ENCODE assay signal across 1 cellular context in the genomic region with DNA sequence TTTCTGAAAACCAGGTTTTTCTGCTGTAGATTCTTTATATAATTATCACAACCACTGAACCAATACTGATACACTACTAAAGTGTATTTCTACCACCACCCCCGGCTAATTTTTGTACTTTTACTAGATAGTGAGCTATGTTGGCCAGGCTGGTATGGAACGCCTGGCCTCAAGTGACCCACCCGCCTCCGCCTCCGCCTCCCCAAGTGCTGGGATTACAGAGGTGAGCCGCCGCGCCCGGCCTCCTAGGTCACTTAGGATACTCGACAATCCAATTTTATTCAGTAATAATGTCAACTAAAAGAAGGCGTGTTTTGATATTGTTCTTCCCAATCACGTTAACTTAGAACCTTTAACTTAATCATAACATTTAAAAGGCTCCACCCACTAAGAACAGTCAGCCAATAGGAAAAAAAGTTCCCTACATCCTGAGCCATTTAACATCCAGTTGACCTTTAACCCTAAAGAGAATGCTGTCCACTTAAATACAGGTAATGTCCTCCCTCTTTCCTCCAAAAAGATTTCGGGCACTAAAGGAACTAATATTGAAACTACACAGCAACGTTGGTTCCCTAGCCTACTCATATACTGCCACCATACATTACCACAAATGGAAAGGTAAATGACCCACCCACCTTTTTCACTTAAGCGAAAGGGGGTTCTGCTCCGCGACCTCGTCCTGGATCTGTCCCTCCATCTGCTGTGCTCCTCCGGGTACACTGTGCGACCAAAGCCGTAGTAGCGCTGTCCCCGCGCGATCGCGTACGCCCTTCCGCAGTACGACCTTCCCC.
TF ChIP-seq lines count a peak whose summit lies in the region.

No MANE protein-coding gene starts in this region.

TF ChIP-seq in K562, 482 proteins besides CTCF, POLR2A, EP300 and RAD21 (continues in another document):
- no peak for TF ChIP-seq ZNF24 (IDR thresholded peaks at IDR 0.05)
- TF ChIP-seq, protein P1, sequence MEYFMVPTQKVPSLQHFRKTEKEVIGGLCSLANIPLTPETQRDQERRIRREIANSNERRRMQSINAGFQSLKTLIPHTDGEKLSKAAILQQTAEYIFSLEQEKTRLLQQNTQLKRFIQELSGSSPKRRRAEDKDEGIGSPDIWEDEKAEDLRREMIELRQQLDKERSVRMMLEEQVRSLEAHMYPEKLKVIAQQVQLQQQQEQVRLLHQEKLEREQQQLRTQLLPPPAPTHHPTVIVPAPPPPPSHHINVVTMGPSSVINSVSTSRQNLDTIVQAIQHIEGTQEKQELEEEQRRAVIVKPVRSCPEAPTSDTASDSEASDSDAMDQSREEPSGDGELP (CRISPR knock-in tag; IDR thresholded peaks at IDR 0.05; ENCODE audit: borderline replicate concordance), result peak; percentile 18; the same call in 1 of the 2 replicates
- peak; percentile 87 for TF ChIP-seq EGR1 (conservative IDR thresholded peaks at IDR 0.05)
- TF ChIP-seq NFRKB (IDR thresholded peaks at IDR 0.05; ENCODE audit: low read depth), result no peak
- TF ChIP-seq SIN3A (IDR thresholded peaks at IDR 0.05; ENCODE audit: borderline replicate concordance in 2 of 2, control insufficient read depth in 1 of 2, low read depth in 2 of 2, low read length in 2 of 2), result peak in 1 of 2 experiments; percentile 70; a peak in 3 of 4 replicates
- 0 out of 2 replicates have a peak, but pooled peaks have one; percentile 4 for TF ChIP-seq ZNF23 (CRISPR knock-in tag; IDR thresholded peaks at IDR 0.05)
- TF ChIP-seq, protein P2, sequence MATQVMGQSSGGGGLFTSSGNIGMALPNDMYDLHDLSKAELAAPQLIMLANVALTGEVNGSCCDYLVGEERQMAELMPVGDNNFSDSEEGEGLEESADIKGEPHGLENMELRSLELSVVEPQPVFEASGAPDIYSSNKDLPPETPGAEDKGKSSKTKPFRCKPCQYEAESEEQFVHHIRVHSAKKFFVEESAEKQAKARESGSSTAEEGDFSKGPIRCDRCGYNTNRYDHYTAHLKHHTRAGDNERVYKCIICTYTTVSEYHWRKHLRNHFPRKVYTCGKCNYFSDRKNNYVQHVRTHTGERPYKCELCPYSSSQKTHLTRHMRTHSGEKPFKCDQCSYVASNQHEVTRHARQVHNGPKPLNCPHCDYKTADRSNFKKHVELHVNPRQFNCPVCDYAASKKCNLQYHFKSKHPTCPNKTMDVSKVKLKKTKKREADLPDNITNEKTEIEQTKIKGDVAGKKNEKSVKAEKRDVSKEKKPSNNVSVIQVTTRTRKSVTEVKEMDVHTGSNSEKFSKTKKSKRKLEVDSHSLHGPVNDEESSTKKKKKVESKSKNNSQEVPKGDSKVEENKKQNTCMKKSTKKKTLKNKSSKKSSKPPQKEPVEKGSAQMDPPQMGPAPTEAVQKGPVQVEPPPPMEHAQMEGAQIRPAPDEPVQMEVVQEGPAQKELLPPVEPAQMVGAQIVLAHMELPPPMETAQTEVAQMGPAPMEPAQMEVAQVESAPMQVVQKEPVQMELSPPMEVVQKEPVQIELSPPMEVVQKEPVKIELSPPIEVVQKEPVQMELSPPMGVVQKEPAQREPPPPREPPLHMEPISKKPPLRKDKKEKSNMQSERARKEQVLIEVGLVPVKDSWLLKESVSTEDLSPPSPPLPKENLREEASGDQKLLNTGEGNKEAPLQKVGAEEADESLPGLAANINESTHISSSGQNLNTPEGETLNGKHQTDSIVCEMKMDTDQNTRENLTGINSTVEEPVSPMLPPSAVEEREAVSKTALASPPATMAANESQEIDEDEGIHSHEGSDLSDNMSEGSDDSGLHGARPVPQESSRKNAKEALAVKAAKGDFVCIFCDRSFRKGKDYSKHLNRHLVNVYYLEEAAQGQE (CRISPR knock-in tag; IDR thresholded peaks at IDR 0.05; ENCODE audit: low read depth), result no peak
- no peak for TF ChIP-seq MYC (IDR thresholded peaks at IDR 0.05; ENCODE audit: low read depth, low read length)
- TF ChIP-seq MYC (CRISPR knock-in tag; IDR thresholded peaks at IDR 0.05; ENCODE audit: borderline replicate concordance, low read depth), result no peak
- TF ChIP-seq, protein P3, sequence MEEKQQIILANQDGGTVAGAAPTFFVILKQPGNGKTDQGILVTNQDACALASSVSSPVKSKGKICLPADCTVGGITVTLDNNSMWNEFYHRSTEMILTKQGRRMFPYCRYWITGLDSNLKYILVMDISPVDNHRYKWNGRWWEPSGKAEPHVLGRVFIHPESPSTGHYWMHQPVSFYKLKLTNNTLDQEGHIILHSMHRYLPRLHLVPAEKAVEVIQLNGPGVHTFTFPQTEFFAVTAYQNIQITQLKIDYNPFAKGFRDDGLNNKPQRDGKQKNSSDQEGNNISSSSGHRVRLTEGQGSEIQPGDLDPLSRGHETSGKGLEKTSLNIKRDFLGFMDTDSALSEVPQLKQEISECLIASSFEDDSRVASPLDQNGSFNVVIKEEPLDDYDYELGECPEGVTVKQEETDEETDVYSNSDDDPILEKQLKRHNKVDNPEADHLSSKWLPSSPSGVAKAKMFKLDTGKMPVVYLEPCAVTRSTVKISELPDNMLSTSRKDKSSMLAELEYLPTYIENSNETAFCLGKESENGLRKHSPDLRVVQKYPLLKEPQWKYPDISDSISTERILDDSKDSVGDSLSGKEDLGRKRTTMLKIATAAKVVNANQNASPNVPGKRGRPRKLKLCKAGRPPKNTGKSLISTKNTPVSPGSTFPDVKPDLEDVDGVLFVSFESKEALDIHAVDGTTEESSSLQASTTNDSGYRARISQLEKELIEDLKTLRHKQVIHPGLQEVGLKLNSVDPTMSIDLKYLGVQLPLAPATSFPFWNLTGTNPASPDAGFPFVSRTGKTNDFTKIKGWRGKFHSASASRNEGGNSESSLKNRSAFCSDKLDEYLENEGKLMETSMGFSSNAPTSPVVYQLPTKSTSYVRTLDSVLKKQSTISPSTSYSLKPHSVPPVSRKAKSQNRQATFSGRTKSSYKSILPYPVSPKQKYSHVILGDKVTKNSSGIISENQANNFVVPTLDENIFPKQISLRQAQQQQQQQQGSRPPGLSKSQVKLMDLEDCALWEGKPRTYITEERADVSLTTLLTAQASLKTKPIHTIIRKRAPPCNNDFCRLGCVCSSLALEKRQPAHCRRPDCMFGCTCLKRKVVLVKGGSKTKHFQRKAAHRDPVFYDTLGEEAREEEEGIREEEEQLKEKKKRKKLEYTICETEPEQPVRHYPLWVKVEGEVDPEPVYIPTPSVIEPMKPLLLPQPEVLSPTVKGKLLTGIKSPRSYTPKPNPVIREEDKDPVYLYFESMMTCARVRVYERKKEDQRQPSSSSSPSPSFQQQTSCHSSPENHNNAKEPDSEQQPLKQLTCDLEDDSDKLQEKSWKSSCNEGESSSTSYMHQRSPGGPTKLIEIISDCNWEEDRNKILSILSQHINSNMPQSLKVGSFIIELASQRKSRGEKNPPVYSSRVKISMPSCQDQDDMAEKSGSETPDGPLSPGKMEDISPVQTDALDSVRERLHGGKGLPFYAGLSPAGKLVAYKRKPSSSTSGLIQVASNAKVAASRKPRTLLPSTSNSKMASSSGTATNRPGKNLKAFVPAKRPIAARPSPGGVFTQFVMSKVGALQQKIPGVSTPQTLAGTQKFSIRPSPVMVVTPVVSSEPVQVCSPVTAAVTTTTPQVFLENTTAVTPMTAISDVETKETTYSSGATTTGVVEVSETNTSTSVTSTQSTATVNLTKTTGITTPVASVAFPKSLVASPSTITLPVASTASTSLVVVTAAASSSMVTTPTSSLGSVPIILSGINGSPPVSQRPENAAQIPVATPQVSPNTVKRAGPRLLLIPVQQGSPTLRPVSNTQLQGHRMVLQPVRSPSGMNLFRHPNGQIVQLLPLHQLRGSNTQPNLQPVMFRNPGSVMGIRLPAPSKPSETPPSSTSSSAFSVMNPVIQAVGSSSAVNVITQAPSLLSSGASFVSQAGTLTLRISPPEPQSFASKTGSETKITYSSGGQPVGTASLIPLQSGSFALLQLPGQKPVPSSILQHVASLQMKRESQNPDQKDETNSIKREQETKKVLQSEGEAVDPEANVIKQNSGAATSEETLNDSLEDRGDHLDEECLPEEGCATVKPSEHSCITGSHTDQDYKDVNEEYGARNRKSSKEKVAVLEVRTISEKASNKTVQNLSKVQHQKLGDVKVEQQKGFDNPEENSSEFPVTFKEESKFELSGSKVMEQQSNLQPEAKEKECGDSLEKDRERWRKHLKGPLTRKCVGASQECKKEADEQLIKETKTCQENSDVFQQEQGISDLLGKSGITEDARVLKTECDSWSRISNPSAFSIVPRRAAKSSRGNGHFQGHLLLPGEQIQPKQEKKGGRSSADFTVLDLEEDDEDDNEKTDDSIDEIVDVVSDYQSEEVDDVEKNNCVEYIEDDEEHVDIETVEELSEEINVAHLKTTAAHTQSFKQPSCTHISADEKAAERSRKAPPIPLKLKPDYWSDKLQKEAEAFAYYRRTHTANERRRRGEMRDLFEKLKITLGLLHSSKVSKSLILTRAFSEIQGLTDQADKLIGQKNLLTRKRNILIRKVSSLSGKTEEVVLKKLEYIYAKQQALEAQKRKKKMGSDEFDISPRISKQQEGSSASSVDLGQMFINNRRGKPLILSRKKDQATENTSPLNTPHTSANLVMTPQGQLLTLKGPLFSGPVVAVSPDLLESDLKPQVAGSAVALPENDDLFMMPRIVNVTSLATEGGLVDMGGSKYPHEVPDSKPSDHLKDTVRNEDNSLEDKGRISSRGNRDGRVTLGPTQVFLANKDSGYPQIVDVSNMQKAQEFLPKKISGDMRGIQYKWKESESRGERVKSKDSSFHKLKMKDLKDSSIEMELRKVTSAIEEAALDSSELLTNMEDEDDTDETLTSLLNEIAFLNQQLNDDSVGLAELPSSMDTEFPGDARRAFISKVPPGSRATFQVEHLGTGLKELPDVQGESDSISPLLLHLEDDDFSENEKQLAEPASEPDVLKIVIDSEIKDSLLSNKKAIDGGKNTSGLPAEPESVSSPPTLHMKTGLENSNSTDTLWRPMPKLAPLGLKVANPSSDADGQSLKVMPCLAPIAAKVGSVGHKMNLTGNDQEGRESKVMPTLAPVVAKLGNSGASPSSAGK (IDR thresholded peaks at IDR 0.05), result no peak
- TF ChIP-seq NONO (IDR thresholded peaks at IDR 0.05; ENCODE audit: low read depth in 2 of 2, low read length in 1 of 2), result no peak
- TF ChIP-seq POLR2AphosphoS5 (IDR thresholded peaks at IDR 0.05; ENCODE audit: control insufficient read depth, insufficient read depth, low read depth, low read length), result 0 out of 2 replicates have a peak, but pooled peaks have one; percentile 6
- TF ChIP-seq, protein P4, sequence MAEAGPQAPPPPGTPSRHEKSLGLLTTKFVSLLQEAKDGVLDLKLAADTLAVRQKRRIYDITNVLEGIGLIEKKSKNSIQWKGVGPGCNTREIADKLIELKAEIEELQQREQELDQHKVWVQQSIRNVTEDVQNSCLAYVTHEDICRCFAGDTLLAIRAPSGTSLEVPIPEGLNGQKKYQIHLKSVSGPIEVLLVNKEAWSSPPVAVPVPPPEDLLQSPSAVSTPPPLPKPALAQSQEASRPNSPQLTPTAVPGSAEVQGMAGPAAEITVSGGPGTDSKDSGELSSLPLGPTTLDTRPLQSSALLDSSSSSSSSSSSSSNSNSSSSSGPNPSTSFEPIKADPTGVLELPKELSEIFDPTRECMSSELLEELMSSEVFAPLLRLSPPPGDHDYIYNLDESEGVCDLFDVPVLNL (CRISPR knock-in tag; IDR thresholded peaks at IDR 0.05; ENCODE audit: low read depth), result peak; percentile 62; the same call in 1 of the 2 replicates
- TF ChIP-seq MXI1 (IDR thresholded peaks at IDR 0.05; ENCODE audit: low read depth, low read length), result 0 out of 2 replicates have a peak, but pooled peaks have one; percentile 18
- TF ChIP-seq MEF2D (tag; conservative IDR thresholded peaks at IDR 0.05; ENCODE audit: low read depth), result no peak
- no peak for TF ChIP-seq HDAC6 (IDR thresholded peaks at IDR 0.05; ENCODE audit: low read depth, low read length)
- 0 out of 2 replicates have a peak, but pooled peaks have one; percentile 14 for TF ChIP-seq MTA3 (IDR thresholded peaks at IDR 0.05; ENCODE audit: borderline replicate concordance)
- TF ChIP-seq E2F8 (IDR thresholded peaks at IDR 0.05; ENCODE audit: low read depth, partially characterized antibody), result no peak
- TF ChIP-seq TGIF2 (CRISPR knock-in tag; IDR thresholded peaks at IDR 0.05), result peak; percentile 60; the same call in 1 of the 2 replicates
- 0 out of 2 replicates have a peak, but pooled peaks have one; percentile 4 for TF ChIP-seq ZNF41 (CRISPR knock-in tag; conservative IDR thresholded peaks at IDR 0.05)
- no peak for TF ChIP-seq ZNF280A (IDR thresholded peaks at IDR 0.05; ENCODE audit: low read depth, partially characterized antibody)
- TF ChIP-seq CBFA2T3 (IDR thresholded peaks at IDR 0.05), result no peak
